In the genomic region with DNA sequence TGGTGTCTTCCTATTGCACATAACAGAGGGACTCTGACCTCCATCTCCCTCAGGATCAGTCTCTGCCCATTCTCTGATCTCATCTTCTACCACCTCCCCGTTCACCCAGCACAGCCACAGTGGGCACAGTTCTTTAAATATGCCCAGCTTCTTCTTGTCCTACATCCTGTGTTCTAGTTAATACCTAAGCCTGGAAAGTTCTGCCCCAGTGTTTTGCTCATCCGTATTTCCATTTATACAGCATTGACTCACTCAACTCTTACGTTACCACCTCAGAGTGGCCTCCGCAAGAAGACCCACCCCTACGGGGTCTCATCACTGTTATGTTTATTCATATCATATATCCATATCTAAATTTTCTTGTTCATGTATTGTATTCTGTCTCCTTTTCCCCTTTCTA, we compare ENCODE assay signal across 26 cellular contexts.
DNase-seq lines count a peak whose midpoint lies in the region; ATAC-seq and TF ChIP-seq lines count a peak whose summit lies in the region.
"Had no signal": no experiment of that assay in that cellular context is flagged by ENCODE, and none has a peak within 500 bp of the region (broad histone marks: within the 10 kb centered on the region; RNA-seq: fewer than 3 reads in every experiment).

No MANE protein-coding gene starts in this region.

- intact Hi-C loops in CD8-positive, alpha-beta T cell (cut with DNase I, micrococcal nuclease) = no loop called here
- intact Hi-C loops in left ventricle myocardium inferior (cut with micrococcal nuclease) = no loop called here

- peaks cover 29% of the 10 kb centered on the region for H3K4me1 Mint-ChIP-seq in CD8-positive, alpha-beta T cell (ENCODE audit: low read depth)
- H3K4me1 Mint-ChIP-seq in T-helper 17 cell = peaks cover 13% of the 10 kb centered on the region

- H3K27me3 ChIP-seq in CD8-positive, alpha-beta T cell (ENCODE audit: insufficient read depth, low read length) = no peaks in the 10 kb centered on the region
- no peaks in the 10 kb centered on the region for H3K27me3 ChIP-seq in left ventricle myocardium inferior (ENCODE audit: low read depth)
- H3K27me3 ChIP-seq: BLaER1 treated with 17β-estradiol and CSF1 and Interleukin-3, amounts not matched to agents 10 nM and 100 nM; SJCRH30 had no signal

- H3K36me3 ChIP-seq in CD8-positive, alpha-beta T cell (ENCODE audit: insufficient read depth, low read length) = no peaks in the 10 kb centered on the region
- no peaks in the 10 kb centered on the region for H3K36me3 ChIP-seq in left ventricle myocardium inferior
- H3K36me3 ChIP-seq: BLaER1 treated with 17β-estradiol and CSF1 and Interleukin-3, amounts not matched to agents 10 nM and 100 nM; SJCRH30 had no signal

- peaks cover 23% of the 10 kb centered on the region for H3K4me1 ChIP-seq in CD8-positive, alpha-beta T cell (ENCODE audit: insufficient read depth, low read length)
- H3K4me1 ChIP-seq in left ventricle myocardium inferior = peaks cover 15% of the 10 kb centered on the region

- H3K27ac ChIP-seq in CD8-positive, alpha-beta T cell (ENCODE audit: low read depth, low read length) = no peak overlapping the region
- no peak overlapping the region for H3K27ac ChIP-seq in left ventricle myocardium inferior (replicated peaks)
- H3K27ac ChIP-seq: KMS-11, SJCRH30 had no signal

- POLR2A ChIA-PET in CD8-positive, alpha-beta T cell (lab: Charles Lee) = interaction anchor here (1.9 kb wide), 1 partner anchor 509 kb away, joined by 9 read pairs; the partner anchor contains the start of gene ARRDC3

- peaks cover 2% of the 10 kb centered on the region for H3K27me3 Mint-ChIP-seq in CD8-positive, alpha-beta T cell (ENCODE audit: low read depth)
- H3K27me3 Mint-ChIP-seq in T-helper 17 cell = peaks cover 62% of the 10 kb centered on the region

- H3K4me3 Mint-ChIP-seq in CD8-positive, alpha-beta T cell = peak overlapping the region; percentile 0
- H3K4me3 Mint-ChIP-seq in T-helper 17 cell = peak overlapping the region; percentile 46
- H3K4me3 Mint-ChIP-seq: CD4-positive, alpha-beta T cell had no signal

- no peak overlapping the region for H3K4me3 ChIP-seq in CD8-positive, alpha-beta T cell (ENCODE audit: low read depth, low read length)
- H3K4me3 ChIP-seq in left ventricle myocardium inferior = no peak overlapping the region
- H3K4me3 ChIP-seq: A549; BLaER1 treated with 17β-estradiol and CSF1 and Interleukin-3, amounts not matched to agents 10 nM and 100 nM; SJCRH30 had no signal

- CTCF ChIA-PET in CD8-positive, alpha-beta T cell (lab: Charles Lee) = interaction anchor here (1.5 kb wide), 1 partner anchor 58 kb away, joined by 5 read pairs; no protein-coding TSS in a partner anchor

- in situ Hi-C loops in KBM-7 (cut with MboI; ENCODE audit: low pct_unique_long_range_greater_than_20kb, low sequenced_read_pairs) = loop anchor here (25.0 kb wide), 1 partner anchor 538 kb away; no protein-coding TSS in a partner anchor

- TF ChIP-seq CTCF in CD8-positive, alpha-beta T cell (IDR thresholded peaks at IDR 0.05) = no peak
- no peak for TF ChIP-seq CTCF in left ventricle myocardium inferior (IDR thresholded peaks at IDR 0.05; ENCODE audit: borderline replicate concordance)

- no peaks in the 10 kb centered on the region for H3K36me3 Mint-ChIP-seq in CD8-positive, alpha-beta T cell
- peaks cover 8% of the 10 kb centered on the region for H3K36me3 Mint-ChIP-seq in T-helper 17 cell (ENCODE audit: low read depth)

- H3K9me3 Mint-ChIP-seq in CD8-positive, alpha-beta T cell = no peaks in the 10 kb centered on the region
- H3K9me3 Mint-ChIP-seq: CD4-positive, alpha-beta T cell had no signal

- no peak for DNase-seq in CD8-positive, alpha-beta T cell
- no peak for DNase-seq in T-helper 17 cell
- DNase-seq in kidney tubule cell (ENCODE audit: low spot score) = peak; percentile 68
- peak; percentile 84 for DNase-seq in renal cortical epithelial cell (ENCODE audit: low read depth)
- no peak for DNase-seq in NOMO-1 treated with DMSO at 0.1 percent for 48 hours (lab: John Stamatoyannopoulos, UW; ENCODE audit: unreplicated experiment)
- no peak for DNase-seq in left ventricle myocardium inferior
- DNase-seq in KBM-7 = no peak
- DNase-seq: AML-193; CD4-positive, alpha-beta T cell; COR-L47; HCEC 1CT; IMR-90; NCI-H1048; NCI-H1417; NCI-H1694 treated with DMSO at 0.1 percent for 48 hours; NCI-H2081 treated with DMSO at 0.1 percent for 48 hours; NCI-H2171 treated with DMSO at 0.1 percent for 48 hours; NCI-H524 treated with DMSO at 0.1 percent for 48 hours; NCI-H774; PC-3; SJCRH30 had no signal

- H3K9me3 ChIP-seq in CD8-positive, alpha-beta T cell (ENCODE audit: low read length) = no peaks in the 10 kb centered on the region
- H3K9me3 ChIP-seq in T-helper 17 cell (ENCODE audit: control insufficient read depth, low read length, poor library complexity, severe bottlenecking) = no peaks in the 10 kb centered on the region
- no peaks in the 10 kb centered on the region for H3K9me3 ChIP-seq in left ventricle myocardium inferior (replicated peaks)
- H3K9me3 ChIP-seq: A549; BLaER1 treated with 17β-estradiol and CSF1 and Interleukin-3, amounts not matched to agents 10 nM and 100 nM had no signal

- no peak for ATAC-seq in CD8-positive, alpha-beta T cell
- no peak for ATAC-seq in T-helper 17 cell
- ATAC-seq: A549, PC-3, Right ventricle myocardium inferior, SK-N-SH treated with all-trans-retinoic acid at 6 μM for 48 hours had no signal

- H3K27ac Mint-ChIP-seq in CD8-positive, alpha-beta T cell = no peak overlapping the region
- H3K27ac Mint-ChIP-seq in T-helper 17 cell = no peak overlapping the region
- H3K27ac Mint-ChIP-seq: CD4-positive, alpha-beta T cell had no signal

Comparison
In these comparisons a context has a peak if more than half of its experiments do, and no peak if none do; other contexts are left out.
1. DNase-seq: peak in kidney tubule cell (single experiment) and renal cortical epithelial cell (single experiment); none in CD8-positive, alpha-beta T cell (0 of 7), T-helper 17 cell (0 of 3), NOMO-1 treated with DMSO at 0.1 percent for 48 hours (single experiment), left ventricle myocardium inferior (single experiment) and KBM-7 (single experiment).